ENCODE assay signal across 8 cellular contexts in genomic region chr17:38351412-38352222, GRCh38. TPM values are rescaled to one million over a fixed set of nuclear protein-coding genes. Genes with fewer than 3 reads are reported as not detected.
DNase-seq lines count a peak whose midpoint lies in the region; ATAC-seq, FAIRE-seq and TF ChIP-seq lines count a peak whose summit lies in the region.

TSS of gene SOCS7 (plus strand) at chr17:38351844. CDS start at chr17:38352053, 209 bp downstream.

- H3K27ac ChIP-seq in CD8-positive, alpha-beta memory T cell (ENCODE audit: low read depth, low read length): peak within 1 kb of the TSS; percentile 81
- peak within 1 kb of the TSS; percentile 9; the same call in 1 of the 2 replicates for H3K27ac ChIP-seq in H1 (ENCODE audit: low read depth, low read length)
- peak within 1 kb of the TSS; percentile 62 for H3K27ac ChIP-seq in mesenchymal stem cell (ENCODE audit: low read length, poor library complexity, severe bottlenecking)

- H2AFZ ChIP-seq in H1 (ENCODE audit: low read length): no peak within 1 kb of the TSS
- peak within 1 kb of the TSS; percentile 79 for H2AFZ ChIP-seq in mesenchymal stem cell (ENCODE audit: low read depth, low read length)

- H3K4ac ChIP-seq in H1 (replicated peaks; ENCODE audit: insufficient read length, low read depth, low read length): no peak within 1 kb of the TSS
- H3K4ac ChIP-seq in mesenchymal stem cell (ENCODE audit: low read depth in 1 of 2, low read length in 2 of 2): peak within 1 kb of the TSS; percentile 46 to 95

- H2BK15ac ChIP-seq in H1 (ENCODE audit: low read length): 0 out of 2 replicates have a peak within 1 kb of the TSS, but pooled peaks have one; percentile 75
- H2BK15ac ChIP-seq in mesenchymal stem cell (ENCODE audit: low read depth, poor library complexity, severe bottlenecking): peak within 1 kb of the TSS; percentile 91

- peaks cover 26% of the 10 kb centered on the region for H3K4me1 ChIP-seq in CD8-positive, alpha-beta memory T cell (ENCODE audit: insufficient read depth, low read length)
- peaks cover 0 to 13% (median 4%) of the 10 kb centered on the region in 4 experiments; a peak in 5 of 7 replicates for H3K4me1 ChIP-seq in H1 (replicated peaks in 1 of 4; ENCODE audit: control insufficient read depth in 3 of 4, insufficient read depth in 4 of 4, low read length in 3 of 4)
- H3K4me1 ChIP-seq in mesenchymal stem cell (ENCODE audit: control insufficient read depth, insufficient read depth, low read depth, low read length): peaks cover 5% of the 10 kb centered on the region

- peaks cover 0 to 35% of the 10 kb centered on the region in 2 experiments; a peak in 3 of 4 replicates for H3K79me2 ChIP-seq in H1 (ENCODE audit: control insufficient read depth in 1 of 2, insufficient read depth in 2 of 2, low read length in 2 of 2)

- H2BK120ac ChIP-seq in H1 (replicated peaks; ENCODE audit: low read depth, low read length): no peak within 1 kb of the TSS
- peak within 1 kb of the TSS; percentile 88 for H2BK120ac ChIP-seq in mesenchymal stem cell (ENCODE audit: low read depth, low read length)

- H3K27me3 Mint-ChIP-seq in CD8-positive, alpha-beta memory T cell: no peaks in the 10 kb centered on the region

- peak within 1 kb of the TSS; percentile 89 to 100 (median 95) for H3K4me3 Mint-ChIP-seq in CD8-positive, alpha-beta memory T cell

- peaks cover 13% of the 10 kb centered on the region for H3K23me2 ChIP-seq in H1 (ENCODE audit: low read depth, low read length)

- H3K36me3 Mint-ChIP-seq in CD8-positive, alpha-beta memory T cell: peaks cover 0 to 3% (median 2%) of the 10 kb centered on the region in 3 donors

- H2BK20ac ChIP-seq in H1 (ENCODE audit: low read length): peak within 1 kb of the TSS; percentile 82; the same call in 1 of the 2 replicates

- TF ChIP-seq CTCF in H1 (IDR thresholded peaks at IDR 0.05; ENCODE audit: control extremely low read depth in 1 of 3, insufficient read depth in 1 of 3, low read depth in 1 of 3, low read length in 3 of 3): no peak

- peak; percentile 70 for ATAC-seq in GM19468 (IDR thresholded peaks at IDR 0.05; ENCODE audit: extremely low read depth, unreplicated experiment)

- DNase-seq in CD8-positive, alpha-beta memory T cell: peak; percentile 89 to 94 (median 91)
- peak; percentile 40 for DNase-seq in HS-5 (ENCODE audit: low read depth)
- peak; percentile 47 for DNase-seq in NK-92 (lab: John Stamatoyannopoulos, UW; ENCODE audit: unreplicated experiment)
- DNase-seq in H1 (ENCODE audit: low read depth in 1 of 2, low spot score in 2 of 2): peak; percentile 36 to 95
- DNase-seq in mesenchymal stem cell: peak; percentile 91
- DNase-seq in stimulated activated CD8-positive, alpha-beta memory T cell treated with anti-CD3 and anti-CD28 coated beads, Interleukin-12 subunit alpha, Interleukin-12 subunit beta, amount 100 ng/mL, for 24 hours (ENCODE audit: extremely low read depth): peak; percentile 83

- peaks cover 8 to 15% of the 10 kb centered on the region in 2 experiments for H4K20me1 ChIP-seq in H1 (replicated peaks in 1 of 2; ENCODE audit: control insufficient read depth in 1 of 2, insufficient read depth in 2 of 2, low read length in 2 of 2)

- H4K91ac ChIP-seq in H1 (replicated peaks; ENCODE audit: insufficient read length, low read length): peak within 1 kb of the TSS; percentile 1
- H4K91ac ChIP-seq in mesenchymal stem cell (ENCODE audit: low read length): peak within 1 kb of the TSS; percentile 44

- H3K9ac ChIP-seq in H1 (replicated peaks in 1 of 4; ENCODE audit: extremely low read depth in 1 of 4, low read depth in 3 of 4, low read length in 3 of 4) (peak within 1 kb of the TSS; percentile 29 to 89 (median 48); a peak in 5 of 7 replicates), mesenchymal stem cell (ENCODE audit: low read length) (peak within 1 kb of the TSS; percentile 86)

- peak within 1 kb of the TSS; percentile 37 for H4K5ac ChIP-seq in H1 (ENCODE audit: insufficient read length, low read depth, low read length)

- H3K4me3 ChIP-seq in CD8-positive, alpha-beta memory T cell (ENCODE audit: low read length): peak within 1 kb of the TSS; percentile 96
- peak within 1 kb of the TSS; percentile 67 to 87 (median 74) for H3K4me3 ChIP-seq in H1 (ENCODE audit: extremely low read depth in 1 of 4, insufficient read depth in 2 of 4, low read depth in 3 of 4, low read length in 4 of 4)
- H3K4me3 ChIP-seq in mesenchymal stem cell (ENCODE audit: insufficient read depth in 1 of 2, low read depth in 1 of 2, low read length in 2 of 2): peak within 1 kb of the TSS; percentile 81 to 89

- peak within 1 kb of the TSS; percentile 68 for H2BK5ac ChIP-seq in H1 (ENCODE audit: low read depth, low read length)
- H2BK5ac ChIP-seq in mesenchymal stem cell (ENCODE audit: low read depth, low read length, poor library complexity, severe bottlenecking): no peak within 1 kb of the TSS

- H3K27ac Mint-ChIP-seq in CD8-positive, alpha-beta memory T cell: peak within 1 kb of the TSS; percentile 64 to 100 (median 98)

- no peak within 1 kb of the TSS for H3K14ac ChIP-seq in H1 (ENCODE audit: insufficient read length)
- H3K14ac ChIP-seq in mesenchymal stem cell (ENCODE audit: low read length in 2 of 2): peak within 1 kb of the TSS in 1 of 2 experiments; percentile 71

- CTCF ChIA-PET in CD8-positive, alpha-beta memory T cell (lab: Charles Lee): interaction anchor here (1.6 to 9.3 kb wide), 2 partner anchors 9 to 61 kb away, joined by 3 to 145 read pairs; no protein-coding TSS in a partner anchor
- CTCF ChIA-PET in activated CD8-positive, alpha-beta memory T cell treated with anti-CD3 and anti-CD28 coated beads for 36 hours (lab: Charles Lee): interaction anchor here (0.6 to 3.4 kb wide), 5 partner anchors 12 to 196 kb away, joined by 3 to 17 read pairs (median 4); no protein-coding TSS in a partner anchor
- CTCF ChIA-PET in H1 (lab: Charles Lee; ENCODE audit: partially characterized antibody): interaction anchor here (0.8 to 25.7 kb wide), 11 partner anchors 8 to 250 kb away, joined by 3 to 400 read pairs (median 4); partner anchors contain the start of genes ARHGAP23 and GPR179

- FAIRE-seq in H1 (lab: Jason Lieb, UNC): no peak

- H3K27me3 ChIP-seq in CD8-positive, alpha-beta memory T cell (ENCODE audit: insufficient read depth, low read length, poor library complexity, severe bottlenecking): no peaks in the 10 kb centered on the region
- H3K27me3 ChIP-seq in H1 (replicated peaks in 1 of 4; ENCODE audit: control insufficient read depth in 3 of 4, extremely low read depth in 1 of 4, insufficient read depth in 3 of 4, low read length in 3 of 4) (no peaks in the 10 kb centered on the region; a peak in 1 of 7 replicates), mesenchymal stem cell (ENCODE audit: control insufficient read depth in 1 of 2, insufficient read depth in 1 of 2, low read length in 2 of 2) (no peaks in the 10 kb centered on the region)

- H2AK5ac ChIP-seq in H1 (ENCODE audit: low read depth, low read length) (no peak within 1 kb of the TSS), mesenchymal stem cell (ENCODE audit: low read length, severe bottlenecking) (no peak within 1 kb of the TSS)

- H4K8ac ChIP-seq in H1 (ENCODE audit: extremely low read depth, insufficient read depth, low read length) (peak within 1 kb of the TSS; percentile 95), mesenchymal stem cell (ENCODE audit: low read length) (peak within 1 kb of the TSS; percentile 99)

- H3K4me1 Mint-ChIP-seq in CD8-positive, alpha-beta memory T cell: peaks cover 34 to 51% (median 43%) of the 10 kb centered on the region in 3 donors

- H3K9me3 Mint-ChIP-seq in CD8-positive, alpha-beta memory T cell: no peaks in the 10 kb centered on the region

- no peak within 1 kb of the TSS for H3K56ac ChIP-seq in H1 (replicated peaks; ENCODE audit: insufficient read length, low read depth, low read length)

- H3K4me2 ChIP-seq in H1 (ENCODE audit: insufficient read depth in 1 of 2, low read depth in 2 of 2, low read length in 2 of 2): peak within 1 kb of the TSS; percentile 73 to 95
- peak within 1 kb of the TSS; percentile 76 for H3K4me2 ChIP-seq in mesenchymal stem cell (ENCODE audit: low read length, poor library complexity, severe bottlenecking)

- no peak within 1 kb of the TSS for H3K23ac ChIP-seq in H1 (ENCODE audit: insufficient read length)
- peak within 1 kb of the TSS; percentile 70 to 99 for H3K23ac ChIP-seq in mesenchymal stem cell (ENCODE audit: low read length in 2 of 2)

- TF ChIP-seq RAD21 in H1 (IDR thresholded peaks at IDR 0.05 in 1 of 2, conservative IDR thresholded peaks at IDR 0.05 in 1 of 2; ENCODE audit: low read depth in 2 of 2, low read length in 2 of 2): no peak

- no peak for TF ChIP-seq EP300 in H1 (IDR thresholded peaks at IDR 0.05; ENCODE audit: borderline replicate concordance in 1 of 2, low read depth in 2 of 2, low read length in 2 of 2)

- peak within 1 kb of the TSS; percentile 74 for H3K18ac ChIP-seq in H1 (ENCODE audit: extremely low read depth, low read length)
- peak within 1 kb of the TSS; percentile 83 to 85 for H3K18ac ChIP-seq in mesenchymal stem cell (ENCODE audit: low read depth in 1 of 2, low read length in 2 of 2)

- POLR2A ChIA-PET in CD8-positive, alpha-beta memory T cell (lab: Charles Lee): no interaction called here
- POLR2A ChIA-PET in activated CD8-positive, alpha-beta memory T cell treated with anti-CD3 and anti-CD28 coated beads for 36 hours (lab: Charles Lee): interaction anchor here (0.6 kb wide), 1 partner anchor 203 kb away, joined by 3 read pairs; no protein-coding TSS in a partner anchor
- POLR2A ChIA-PET in H1 (lab: Charles Lee; ENCODE audit: partially characterized antibody): interaction anchor here (1.0 to 8.9 kb wide), 9 partner anchors 9 to 159 kb away, joined by 3 to 70 read pairs (median 4); no protein-coding TSS in a partner anchor

- no peaks in the 10 kb centered on the region for H3K36me3 ChIP-seq in CD8-positive, alpha-beta memory T cell (ENCODE audit: insufficient read depth, low read length)
- H3K36me3 ChIP-seq in H1 (ENCODE audit: control insufficient read depth in 2 of 4, insufficient read depth in 4 of 4, low read length in 3 of 4) (no peaks in the 10 kb centered on the region), mesenchymal stem cell (ENCODE audit: control insufficient read depth in 1 of 2, insufficient read depth in 2 of 2, low read depth in 1 of 2, low read length in 2 of 2) (no peaks in the 10 kb centered on the region)

- 34% methylated on average over 20 of the region's 84 CpGs; no CpG with 5 or more reads in 1 of the 2 experiments for WGBS in H1 (ENCODE audit: extremely low coverage in 1 of 2, insufficient coverage in 1 of 2, insufficient read length in 1 of 2, insufficient replicate concordance in 2 of 2, low coverage in 1 of 2, low lambda C conversion rate in 2 of 2, missing lambda C conversion rate in 1 of 2), 2 experiments
- WGBS in mesenchymal stem cell: 19% methylated on average over 35 of the region's 84 CpGs

- H3K9me3 ChIP-seq in CD8-positive, alpha-beta memory T cell (ENCODE audit: low read length): no peaks in the 10 kb centered on the region
- no peaks in the 10 kb centered on the region for H3K9me3 ChIP-seq in H1 (ENCODE audit: insufficient read depth in 2 of 2, low read depth in 1 of 2, low read length in 1 of 2)
- no peaks in the 10 kb centered on the region for H3K9me3 ChIP-seq in mesenchymal stem cell (ENCODE audit: control insufficient read depth, low read length)

- peak within 1 kb of the TSS; percentile 69; the same call in 1 of the 2 replicates for H2BK12ac ChIP-seq in H1 (ENCODE audit: low read depth, low read length)
- H2BK12ac ChIP-seq in mesenchymal stem cell (ENCODE audit: low read length in 2 of 2): peak within 1 kb of the TSS in 1 of 2 experiments; percentile 13

- peaks cover 6% of the 10 kb centered on the region; the same call in 1 of the 2 replicates for H3K79me1 ChIP-seq in H1 (ENCODE audit: low read depth, low read length)
- peaks cover 10% of the 10 kb centered on the region for H3K79me1 ChIP-seq in mesenchymal stem cell (replicated peaks; ENCODE audit: low read length, poor library complexity, severe bottlenecking)

- TF ChIP-seq POLR2A in H1 (IDR thresholded peaks at IDR 0.05; ENCODE audit: control extremely low read depth in 1 of 2, low read depth in 2 of 2, low read length in 2 of 2): no peak; a peak in 1 of 3 replicates

RNA-seq across cellular contexts. Expression of gene SOCS7, which starts in this region (rescaled TPM):
- total RNA-seq in CD8-positive, alpha-beta memory T cell: 10 to 100 TPM; 22.0 to 23.7 TPM
- 0.98 TPM for polyA plus RNA-seq in CD8-positive, alpha-beta memory T cell
- total RNA-seq in activated CD8-positive, alpha-beta memory T cell treated with anti-CD3 and anti-CD28 coated beads for 36 hours: 10 to 100 TPM; 19.9 to 23.4 TPM
- 26.9 and 28.2 TPM in 2 replicates for total RNA-seq in H1 (2021; fragmentation: NEBNext Ultra II Directional; extraction: Animal tissue kit (Norgen Biotek cat#: 25700))
- 12.8 and 13.5 TPM in 2 replicates for polyA plus RNA-seq in H1 (2011; rRNA removed)
- polyA plus RNA-seq in H1 (2011; cell fraction: cytosol; rRNA removed): 13.7 TPM
- 17.6 TPM for polyA plus RNA-seq in H1 (2011; cell fraction: nucleus; rRNA removed)
- 14.6 to 20.9 TPM (median 19.2 TPM) in 4 replicates for polyA plus RNA-seq in H1 (2012, experiment 1 of 2)
- polyA plus RNA-seq in H1 (2012, experiment 2 of 2): 6.9 TPM
- 9.7 TPM for polyA plus RNA-seq in H1 (2013, experiment 1 of 2)
- 10.4 TPM for polyA plus RNA-seq in H1 (2013, experiment 2 of 2)
- polyA minus RNA-seq in H1 (2011; rRNA and poly(A)+ RNA removed): 36.2 and 39.2 TPM in 2 replicates
- polyA minus RNA-seq in H1 (2011; cell fraction: cytosol; rRNA and poly(A)+ RNA removed): 15.3 TPM
- 18.1 TPM for polyA minus RNA-seq in H1 (2011; cell fraction: nucleus; rRNA and poly(A)+ RNA removed)
- 4.7 TPM for polyA plus RNA-seq in mesenchymal stem cell (2013, experiment 1 of 2)
- 4.0 TPM for polyA plus RNA-seq in mesenchymal stem cell (2013, experiment 2 of 2)

Comparison
In these comparisons a context has a peak if more than half of its experiments do, and no peak if none do; other contexts are left out.
1. Peak in every context shown above with its lines: DNase-seq, ATAC-seq, H3K4me3 ChIP-seq and H3K27ac ChIP-seq.
2. DNase-seq: peak in every context shown above with its lines; median percentile 91 in CD8-positive, alpha-beta memory T cell; 91 in mesenchymal stem cell; 83 in stimulated activated CD8-positive, alpha-beta memory T cell treated with anti-CD3 and anti-CD28 coated beads, Interleukin-12 subunit alpha, Interleukin-12 subunit beta, amount 100 ng/mL, for 24 hours; 66 in H1; 47 in NK-92; 40 in HS-5.
3. H3K27ac ChIP-seq: peak in every context shown above with its lines; median percentile 81 in CD8-positive, alpha-beta memory T cell; 62 in mesenchymal stem cell; 9 in H1.